ENCODE assay signal across 22 cellular contexts in the genomic region with DNA sequence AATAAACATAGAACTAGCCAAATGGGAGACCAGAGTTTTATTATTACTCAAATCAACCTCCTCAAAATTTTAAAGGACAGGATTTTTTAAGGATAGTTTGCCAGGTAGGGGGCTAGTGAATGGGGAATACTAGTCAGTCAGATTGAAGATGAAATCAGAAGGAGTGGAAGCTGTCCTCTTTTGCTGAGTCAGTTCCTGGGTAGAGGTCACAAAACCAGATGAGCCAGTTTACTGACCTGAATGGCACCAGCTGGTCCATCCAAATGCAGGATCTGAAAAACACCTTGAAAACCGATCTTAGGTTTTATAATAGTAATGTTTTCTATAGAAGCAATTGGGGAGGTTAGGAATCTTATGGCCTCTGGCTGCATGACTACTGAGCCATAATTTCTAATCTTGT.
"Had no signal": no experiment of that assay in that cellular context is flagged by ENCODE, and none has a peak within 500 bp of the region (broad histone marks: within the 10 kb centered on the region; RNA-seq: fewer than 3 reads in every experiment).

No MANE protein-coding gene starts in this region.

- H3K9me3 ChIP-seq: neutrophil, psoas muscle, spleen, thoracic aorta, transverse colon had no signal

- H3K27ac ChIP-seq: hepatocyte, neutrophil, psoas muscle, spleen, thoracic aorta, transverse colon had no signal

- H3K27me3 ChIP-seq: hepatocyte, neutrophil, spleen, transverse colon had no signal

- H3K36me3 Mint-ChIP-seq: naive thymus-derived CD8-positive, alpha-beta T cell; stimulated activated naive B cell treated with anti-CD40 and anti-IgM and Interleukin-4, amounts not matched to agents 10 μg/mL and 1 μg/mL and 100 μg/mL, for 72 hours had no signal

- H3K4me2 ChIP-seq: hepatocyte had no signal

- H3K4me3 ChIP-seq: hepatocyte, lung, psoas muscle, spleen, thoracic aorta, transverse colon had no signal

- DNase-seq: effector memory CD8-positive, alpha-beta T cell; foreskin melanocyte; head of caudate nucleus; left colon; left ventricle myocardium superior; mesenchymal stem cell; naive thymus-derived CD8-positive, alpha-beta T cell; psoas muscle; retina; spleen; stimulated activated CD4-positive, alpha-beta T cell treated with anti-CD3 and anti-CD28 coated beads, Interleukin-15, amount 100 ng/mL, for 24 hours; stimulated activated CD4-positive, alpha-beta T cell treated with anti-CD3 and anti-CD28 coated beads, Interleukin-1b, Interleukin-23, amount 100 ng/mL, for 48 hours; stimulated activated CD4-positive, alpha-beta T cell treated with anti-CD3 and anti-CD28 coated beads, Interleukin-4, amount 100 ng/mL, for 24 hours; stimulated activated naive B cell treated with anti-CD40 and anti-IgM and Interleukin-4, amounts not matched to agents 10 μg/mL and 1 μg/mL and 100 μg/mL, for 72 hours; stimulated activated naive CD8-positive, alpha-beta T cell treated with anti-CD3 and anti-CD28 coated beads, Interleukin-15, amount 100 ng/mL, for 72 hours; transverse colon had no signal

- H3K4me1 Mint-ChIP-seq: naive thymus-derived CD8-positive, alpha-beta T cell; stimulated activated naive B cell treated with anti-CD40 and anti-IgM and Interleukin-4, amounts not matched to agents 10 μg/mL and 1 μg/mL and 100 μg/mL, for 72 hours; stimulated activated naive CD8-positive, alpha-beta T cell treated with anti-CD3 and anti-CD28 coated beads, Interleukin-15, amount 100 ng/mL, for 72 hours had no signal

- H3K4me1 ChIP-seq: psoas muscle, spleen, transverse colon had no signal

- H3K79me2 ChIP-seq: hepatocyte had no signal

- H3K27me3 Mint-ChIP-seq: dendritic cell treated with granulocyte-macrophage colony-stimulating factor and Interleukin-4, amounts not matched to agents 40 ng/mL and 50 ng/mL, for 4 days; effector memory CD8-positive, alpha-beta T cell; stimulated activated naive B cell treated with anti-CD40 and anti-IgM and Interleukin-4, amounts not matched to agents 10 μg/mL and 1 μg/mL and 100 μg/mL, for 72 hours; stimulated activated naive CD8-positive, alpha-beta T cell treated with anti-CD3 and anti-CD28 coated beads, Interleukin-15, amount 100 ng/mL, for 72 hours had no signal

- FAIRE-seq: colon had no signal

- H2AFZ ChIP-seq: hepatocyte had no signal

- H3K9me3 Mint-ChIP-seq: dendritic cell treated with granulocyte-macrophage colony-stimulating factor and Interleukin-4, amounts not matched to agents 40 ng/mL and 50 ng/mL, for 4 days had no signal

- H3K36me3 ChIP-seq: neutrophil, spleen, thoracic aorta, transverse colon had no signal

- H3K4me3 Mint-ChIP-seq: dendritic cell treated with granulocyte-macrophage colony-stimulating factor and Interleukin-4, amounts not matched to agents 40 ng/mL and 50 ng/mL, for 4 days; effector memory CD8-positive, alpha-beta T cell; naive thymus-derived CD8-positive, alpha-beta T cell; stimulated activated naive B cell treated with anti-CD40 and anti-IgM and Interleukin-4, amounts not matched to agents 10 μg/mL and 1 μg/mL and 100 μg/mL, for 72 hours; stimulated activated naive CD8-positive, alpha-beta T cell treated with anti-CD3 and anti-CD28 coated beads, Interleukin-15, amount 100 ng/mL, for 72 hours had no signal

- H3K27ac Mint-ChIP-seq: dendritic cell treated with granulocyte-macrophage colony-stimulating factor and Interleukin-4, amounts not matched to agents 40 ng/mL and 50 ng/mL, for 4 days; effector memory CD8-positive, alpha-beta T cell; naive thymus-derived CD8-positive, alpha-beta T cell; stimulated activated naive B cell treated with anti-CD40 and anti-IgM and Interleukin-4, amounts not matched to agents 10 μg/mL and 1 μg/mL and 100 μg/mL, for 72 hours; stimulated activated naive CD8-positive, alpha-beta T cell treated with anti-CD3 and anti-CD28 coated beads, Interleukin-15, amount 100 ng/mL, for 72 hours had no signal
